Comparison of ENCODE assay signal across 1 cellular context in genomic region chr3:177286034-177286433, GRCh38.
TF ChIP-seq lines count a peak whose summit lies in the region.

No MANE protein-coding gene starts in this region.

TF ChIP-seq in liver, 16 proteins besides CTCF, POLR2A, EP300 and RAD21 (continued from another document):
- TF ChIP-seq MAX (IDR thresholded peaks at IDR 0.05) (no peak), TAF1 (conservative IDR thresholded peaks at IDR 0.05) (no peak), YY1 (IDR thresholded peaks at IDR 0.05) (no peak), RXRA (IDR thresholded peaks at IDR 0.05) (peak; percentile 17 to 58), HNF4G (IDR thresholded peaks at IDR 0.05) (no peak), GABPA (IDR thresholded peaks at IDR 0.05 in 1 of 2, conservative IDR thresholded peaks at IDR 0.05 in 1 of 2) (no peak)
